ENCODE assay signal across 13 cellular contexts in genomic region chr12:65902504-65902903, GRCh38.
A peak's percentile ranks its signal among the peaks of the same experiment; 100 is the strongest.
DNase-seq lines count a peak whose midpoint lies in the region; ATAC-seq and TF ChIP-seq lines count a peak whose summit lies in the region.
"Had no signal": no experiment of that assay in that cellular context is flagged by ENCODE, and none has a peak within 500 bp of the region (broad histone marks: within the 10 kb centered on the region; RNA-seq: fewer than 3 reads in every experiment).

No MANE protein-coding gene starts in this region.

- H3K27ac ChIP-seq in caudate nucleus (ENCODE audit: low read depth, low read length) = no peak overlapping the region
- H3K27ac ChIP-seq: BLaER1, thyroid gland had no signal

- no peak overlapping the region for H3K4me3 ChIP-seq in cardiac fibroblast (replicated peaks in 1 of 2; ENCODE audit: low read depth in 2 of 2, low read length in 2 of 2)
- H3K4me3 ChIP-seq: BLaER1, thyroid gland had no signal

- TF ChIP-seq CTCF in GM20000 (IDR thresholded peaks at IDR 0.05; ENCODE audit: extremely low read depth, missing control alignments) (no peak), cardiac fibroblast (IDR thresholded peaks at IDR 0.05; ENCODE audit: low read depth, low read length) (no peak)

- peak; percentile 73 for ATAC-seq in HG03342 (IDR thresholded peaks at IDR 0.05; ENCODE audit: unreplicated experiment)
- ATAC-seq: activated CD4-positive, CD25-positive, alpha-beta regulatory T cell treated with anti-CD3 and anti-CD28 coated beads, Interleukin-2, amount 50 U/mL, for 24 hours; left lobe of liver had no signal

- DNase-seq in EL (peak; percentile 64), GM20000 (ENCODE audit: low spot score) (peak; percentile 53), cardiac fibroblast (ENCODE audit: low read depth in 2 of 2) (peak; percentile 61 to 67), inferior parietal cortex (ENCODE audit: extremely low spot score) (no peak), germinal center (ENCODE audit: low spot score) (no peak), caudate nucleus (lab: John Stamatoyannopoulos, UW) (no peak), hypothalamus (lab: John Stamatoyannopoulos, UW) (no peak)
- DNase-seq: stimulated activated CD4-positive, alpha-beta T cell treated with anti-CD3 and anti-CD28 coated beads, Interleukin-15, amount 100 ng/mL, for 24 hours; thyroid gland had no signal

Comparison
In these comparisons a context has a peak if more than half of its experiments do, and no peak if none do; other contexts are left out.
1. DNase-seq: peak in EL (single experiment), GM20000 (single experiment) and cardiac fibroblast (2 of 2); none in inferior parietal cortex (single experiment), germinal center (single experiment), caudate nucleus (0 of 61) and hypothalamus (0 of 51).